Comparison of ENCODE assay signal across 8 cellular contexts in the genomic region with DNA sequence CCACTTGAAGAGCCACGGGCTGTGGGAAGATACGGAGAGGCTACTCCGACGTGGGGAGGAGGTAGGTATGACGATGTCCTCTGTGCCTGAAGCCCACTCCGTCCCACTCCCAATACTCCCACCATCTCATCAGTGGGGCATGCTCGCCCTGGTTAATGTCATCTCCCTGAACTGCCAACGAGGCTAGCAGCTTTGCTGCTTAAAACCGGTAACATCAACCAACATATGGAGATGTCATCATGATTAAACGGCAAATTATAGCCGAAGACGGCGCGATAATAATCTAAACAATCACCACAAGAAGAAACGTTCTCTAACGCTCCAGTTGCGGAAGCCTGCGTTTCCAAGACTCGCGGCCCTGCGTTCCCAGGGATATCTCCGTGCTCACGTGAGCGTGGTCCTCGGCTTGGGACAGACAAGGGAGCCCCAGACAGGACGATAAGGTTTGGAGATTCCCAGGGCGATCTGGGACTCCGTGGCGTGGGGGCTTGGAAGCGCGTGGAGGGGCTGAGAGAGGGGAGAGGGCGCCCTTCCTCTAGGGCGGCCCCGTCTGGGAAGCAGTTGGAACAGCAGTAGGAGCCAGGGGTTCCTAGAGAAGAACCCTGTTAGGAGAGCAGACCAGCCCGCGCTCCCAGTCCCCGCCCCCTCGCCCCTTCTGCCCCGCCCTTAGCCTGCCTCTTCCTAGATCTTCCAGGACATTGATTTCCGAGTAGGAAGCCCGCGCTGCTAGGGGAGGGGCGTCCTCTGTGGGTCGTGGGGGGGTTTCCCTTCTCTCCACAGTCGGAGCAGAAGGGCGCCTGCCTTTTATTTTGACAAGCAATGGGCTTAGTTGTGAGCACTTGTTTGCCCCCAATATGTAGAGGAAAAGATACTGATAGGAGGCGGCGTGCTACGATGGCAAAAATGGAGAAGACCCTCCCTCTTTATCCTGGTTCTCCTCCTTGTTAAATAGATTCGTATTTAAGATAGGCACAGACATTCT. TPM values are rescaled to one million over a fixed set of nuclear protein-coding genes. Genes with fewer than 3 reads are reported as not detected.
A peak's percentile ranks its signal among the peaks of the same experiment; 100 is the strongest.
DNase-seq lines count a peak whose midpoint lies in the region; ATAC-seq, FAIRE-seq and TF ChIP-seq lines count a peak whose summit lies in the region.

No MANE protein-coding gene starts in this region.

- in situ Hi-C loops in gastrocnemius medialis (cut with MboI; ENCODE audit: low sequenced_read_pairs in 4 of 4), result loop anchor here in 1 of 4 donors (25.0 kb wide), 1 partner anchor 534 kb away; no protein-coding TSS in a partner anchor

- FAIRE-seq in GM12891 (lab: Jason Lieb, UNC), result no peak

- H3K27ac ChIP-seq in ascending aorta (peak overlapping the region in 1 of 2 donors; percentile 31), iPS DF 6.9 (ENCODE audit: low read length) (no peak overlapping the region), gastrocnemius medialis (peak overlapping the region; percentile 38 to 74 (median 69))

- H3K36me3 ChIP-seq in ascending aorta (no peaks in the 10 kb centered on the region), iPS DF 6.9 (ENCODE audit: control insufficient read depth, insufficient read depth, low read length) (no peaks in the 10 kb centered on the region), gastrocnemius medialis (no peaks in the 10 kb centered on the region)

- H3K4me1 ChIP-seq in ascending aorta (peaks cover 5 to 17% of the 10 kb centered on the region in 2 donors), iPS DF 6.9 (ENCODE audit: control insufficient read depth, insufficient read depth, low read length) (peaks cover 13% of the 10 kb centered on the region; the same call in 1 of the 2 replicates), gastrocnemius medialis (peaks cover 15 to 26% of the 10 kb centered on the region in 2 donors)

- ATAC-seq in gastrocnemius medialis, result peak; percentile 54 to 72

- TF ChIP-seq CTCF in ascending aorta (IDR thresholded peaks at IDR 0.05) (peak in 2 of 3 experiments; percentile 15 to 16), gastrocnemius medialis (IDR thresholded peaks at IDR 0.05 in 4 of 5, conservative IDR thresholded peaks at IDR 0.05 in 1 of 5) (peak in 3 of 5 experiments; percentile 15 to 41 (median 18))

- TF ChIP-seq POLR2A in gastrocnemius medialis (IDR thresholded peaks at IDR 0.05) (peak; percentile 17 to 42), GM12891 (IDR thresholded peaks at IDR 0.05; ENCODE audit: low read depth, low read length) (no peak)

- DNase-seq in GM04504 (ENCODE audit: low read depth) (peak; percentile 79), NCI-H2227 treated with DMSO at 0.1 percent for 48 hours (lab: John Stamatoyannopoulos, UW) (peak; percentile 88), ascending aorta (ENCODE audit: low spot score in 2 of 2) (no peak), iPS DF 6.9 (ENCODE audit: low read depth, low spot score) (no peak), gastrocnemius medialis (no peak), 8988T (no peak), GM12891 (ENCODE audit: insufficient read length, low spot score) (no peak), KG1 (lab: John Stamatoyannopoulos, UW) (no peak)

- no CpG with 5 or more reads among the region's 50 CpGs for WGBS in iPS DF 6.9 (ENCODE audit: insufficient coverage, insufficient read length)

- H3K4me3 ChIP-seq in ascending aorta (peak overlapping the region; percentile 58 to 61), iPS DF 6.9 (ENCODE audit: low read length) (peak overlapping the region; percentile 34; the same call in 1 of the 2 replicates), gastrocnemius medialis (peak overlapping the region; percentile 61 to 76 (median 64))

- intact Hi-C loops in ascending aorta (cut with DNase I), result loop anchor here (5.0 to 10.0 kb wide), 2 partner anchors 54 to 731 kb away; partner anchors contain the start of genes FARS2 and LYRM4
- intact Hi-C loops in gastrocnemius medialis (cut with DNase I; ENCODE audit: low total_unique reads), result no loop called here

- peaks cover 41% of the 10 kb centered on the region for H3K27me3 ChIP-seq in ascending aorta
- H3K27me3 ChIP-seq in iPS DF 6.9 (ENCODE audit: control insufficient read depth, insufficient read depth, low read length), result peaks cover 84% of the 10 kb centered on the region
- peaks cover 76 to 88% (median 83%) of the 10 kb centered on the region in 3 donors for H3K27me3 ChIP-seq in gastrocnemius medialis

- H3K9me3 ChIP-seq in ascending aorta (no peaks in the 10 kb centered on the region), iPS DF 6.9 (ENCODE audit: control insufficient read depth, insufficient read depth, low read length) (no peaks in the 10 kb centered on the region), gastrocnemius medialis (no peaks in the 10 kb centered on the region)

TF ChIP-seq in GM12891, 5 proteins besides CTCF, POLR2A, EP300 and RAD21:
- TF ChIP-seq POLR2AphosphoS5 (IDR thresholded peaks at IDR 0.05; ENCODE audit: low read depth, low read length), result no peak
- no peak for TF ChIP-seq SPI1 (IDR thresholded peaks at IDR 0.05; ENCODE audit: low read depth, low read length)
- no peak for TF ChIP-seq PAX5 (IDR thresholded peaks at IDR 0.05; ENCODE audit: insufficient read depth, low read length, severe bottlenecking)
- no peak for TF ChIP-seq TAF1 (IDR thresholded peaks at IDR 0.05; ENCODE audit: low read depth, low read length)
- TF ChIP-seq POU2F2 (IDR thresholded peaks at IDR 0.05; ENCODE audit: low read depth, low read length), result no peak

RNA-seq across cellular contexts. Expression of gene NRN1, which starts 10.7 kb away (rescaled TPM):
- total RNA-seq in ascending aorta (40.8 TPM), gastrocnemius medialis (1 to 10 TPM; 6.4 to 9.9 (median 6.8) TPM)
- polyA plus RNA-seq in GM12891 (2012; ENCODE audit: low read depth, missing spikeins), result 4.8 TPM

Comparison
In these comparisons a context has a peak if more than half of its experiments do, and no peak if none do; other contexts are left out.
1. DNase-seq: peak in GM04504 (single experiment) and NCI-H2227 treated with DMSO at 0.1 percent for 48 hours (single experiment); none in ascending aorta (0 of 2), iPS DF 6.9 (single experiment), gastrocnemius medialis (0 of 2), 8988T (single experiment), GM12891 (single experiment) and KG1 (single experiment).
2. Peak in every context shown above with its lines, with median percentiles within 50 percentile points of each other: H3K4me3 ChIP-seq.